Comparison of ENCODE assay signal across 20 cellular contexts in the genomic region with DNA sequence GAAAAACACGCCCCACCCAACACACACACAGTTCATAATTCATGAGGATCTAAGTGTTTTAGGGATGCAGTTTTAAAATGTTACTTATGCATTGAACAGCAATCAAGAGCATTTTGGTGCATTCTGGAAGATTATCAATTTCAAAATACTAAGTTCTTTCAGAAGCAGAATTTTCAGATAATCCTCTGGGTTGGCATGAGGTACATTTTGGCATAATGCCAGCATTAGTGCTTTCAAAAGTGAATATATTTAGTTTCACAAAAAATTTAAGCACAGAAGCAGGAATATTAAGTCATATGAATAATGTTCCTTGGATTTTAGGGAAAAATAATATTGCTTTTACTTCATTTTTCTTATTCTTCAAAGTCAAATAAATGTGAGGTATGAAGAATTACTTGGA.
DNase-seq lines count a peak whose midpoint lies in the region; ATAC-seq, FAIRE-seq and TF ChIP-seq lines count a peak whose summit lies in the region.
"Had no signal": no experiment of that assay in that cellular context is flagged by ENCODE, and none has a peak within 500 bp of the region (broad histone marks: within the 10 kb centered on the region; RNA-seq: fewer than 3 reads in every experiment).

No MANE protein-coding gene starts in this region.

- H3K4me3 ChIP-seq in mammary epithelial cell (replicated peaks in 1 of 3; ENCODE audit: insufficient read depth in 1 of 3, low read depth in 2 of 3, low read length in 3 of 3) (no peak overlapping the region), K562 (no peak overlapping the region)
- H3K4me3 ChIP-seq: A549, GM12878, HAP-1 had no signal

- H3K4me2 ChIP-seq in mammary epithelial cell (ENCODE audit: insufficient read depth, low read depth, low read length) (no peak overlapping the region), K562 (ENCODE audit: insufficient read depth, low read length) (no peak overlapping the region)
- H3K4me2 ChIP-seq: A549 had no signal

- H3K9me3 ChIP-seq in mammary epithelial cell (replicated peaks; ENCODE audit: insufficient read depth, low read length) (peaks cover 7% of the 10 kb centered on the region), K562 (replicated peaks; ENCODE audit: control insufficient read depth, insufficient read depth, low read depth, low read length) (no peaks in the 10 kb centered on the region; the same call in 1 of the 2 replicates)
- H3K9me3 ChIP-seq: A549, HAP-1 had no signal

- H2AFZ ChIP-seq in mammary epithelial cell (ENCODE audit: low read depth, low read length) (no peak overlapping the region), K562 (ENCODE audit: low read depth, low read length) (no peak overlapping the region)

- no peak overlapping the region for H3K27ac Mint-ChIP-seq in MCF 10A (ENCODE audit: low read depth, unreplicated experiment)
- H3K27ac Mint-ChIP-seq: CD4-positive, alpha-beta memory T cell; HFFc6 had no signal

- no peak for FAIRE-seq in K562 (lab: Jason Lieb, UNC)
- FAIRE-seq: A549, H54 had no signal

- intact Hi-C loops in MCF 10A (cut with micrococcal nuclease) (no loop called here), mammary epithelial cell (cut with micrococcal nuclease) (no loop called here), K562 (cut with micrococcal nuclease) (no loop called here)

- no peak overlapping the region for H3K9ac ChIP-seq in mammary epithelial cell (ENCODE audit: insufficient read depth, low read length)
- H3K9ac ChIP-seq in K562 (ENCODE audit: insufficient read depth in 1 of 2, low read depth in 2 of 2, low read length in 2 of 2), result no peak overlapping the region

- TF ChIP-seq POLR2A in K562 (conservative IDR thresholded peaks at IDR 0.05), result no peak

- no peaks in the 10 kb centered on the region for H3K27me3 Mint-ChIP-seq in MCF 10A (ENCODE audit: insufficient read depth, unreplicated experiment)
- H3K27me3 Mint-ChIP-seq: CD4-positive, alpha-beta memory T cell had no signal

- in situ Hi-C loops in mammary epithelial cell (cut with MboI; ENCODE audit: low sequenced_read_pairs in 2 of 2), result no loop called here
- in situ Hi-C loops in G401 (cut with HindIII; ENCODE audit: low sequenced_read_pairs), result no loop called here
- in situ Hi-C loops in K562 (cut with MboI), result no loop called here

- H3K4me1 ChIP-seq in mammary epithelial cell (ENCODE audit: insufficient read depth, low read length), result no peaks in the 10 kb centered on the region
- H3K4me1 ChIP-seq in K562 (replicated peaks in 1 of 2; ENCODE audit: control insufficient read depth in 2 of 2, insufficient read depth in 2 of 2, low read length in 2 of 2), result no peaks in the 10 kb centered on the region
- H3K4me1 ChIP-seq: A549, Caco-2, HAP-1 had no signal

- 60% methylated on average over 1 of the region's 1 CpG for WGBS in mammary epithelial cell (ENCODE audit: low coverage, missing lambda C conversion rate)
- 38% methylated on average over 1 of the region's 1 CpG for WGBS in K562 (ENCODE audit: insufficient coverage, low coverage, missing lambda C conversion rate)

- no peaks in the 10 kb centered on the region for H3K36me3 ChIP-seq in mammary epithelial cell (ENCODE audit: insufficient read depth, low read length)
- H3K36me3 ChIP-seq in K562 (ENCODE audit: control insufficient read depth, insufficient read depth, low read length), result no peaks in the 10 kb centered on the region
- H3K36me3 ChIP-seq: HAP-1 had no signal

- no peaks in the 10 kb centered on the region for H3K9me1 ChIP-seq in K562 (ENCODE audit: control insufficient read depth, insufficient read depth, low read length)

- H3K27me3 ChIP-seq in mammary epithelial cell (ENCODE audit: insufficient read depth, low read length) (no peaks in the 10 kb centered on the region), K562 (ENCODE audit: control insufficient read depth in 2 of 2, insufficient read depth in 2 of 2, low read length in 2 of 2) (no peaks in the 10 kb centered on the region)

- CTCF ChIA-PET in MCF 10A (lab: Yijun Ruan, JAX), result no interaction called here
- CTCF ChIA-PET in mammary epithelial cell (lab: Charles Lee; ENCODE audit: low non-redundant PET), result no interaction called here
- CTCF ChIA-PET in K562 (lab: Yijun Ruan, JAX; ENCODE audit: low intra/inter-chr PET ratio), result no interaction called here

- BruUV-seq in MCF 10A (replicated peaks; lab: Mats Ljungman, UMichigan) (no TSS peak), mammary epithelial cell (replicated peaks; lab: Mats Ljungman, UMichigan) (no TSS peak), K562 (replicated peaks; lab: Mats Ljungman, UMichigan) (no TSS peak)

- H4K20me1 ChIP-seq in mammary epithelial cell (ENCODE audit: insufficient read depth, low read length) (no peaks in the 10 kb centered on the region), K562 (replicated peaks; ENCODE audit: control insufficient read depth, insufficient read depth, low read length) (no peaks in the 10 kb centered on the region)

- H3K9me3 Mint-ChIP-seq in MCF 10A (ENCODE audit: unreplicated experiment), result peaks cover 2% of the 10 kb centered on the region

- no peaks in the 10 kb centered on the region for H3K36me3 Mint-ChIP-seq in MCF 10A (ENCODE audit: insufficient read depth, unreplicated experiment)
- H3K36me3 Mint-ChIP-seq: CD4-positive, alpha-beta memory T cell had no signal

- peaks cover 3% of the 10 kb centered on the region for H3K4me1 Mint-ChIP-seq in MCF 10A (ENCODE audit: insufficient read depth, unreplicated experiment)
- H3K4me1 Mint-ChIP-seq: CD4-positive, alpha-beta memory T cell had no signal

- dilution Hi-C loops in mammary epithelial cell (cut with HindIII; ENCODE audit: low sequenced_read_pairs), result no loop called here

- no peak overlapping the region for H3K27ac ChIP-seq in mammary epithelial cell (ENCODE audit: insufficient read depth, low read depth, low read length)
- no peak overlapping the region for H3K27ac ChIP-seq in K562 (ENCODE audit: extremely low read depth, low read depth, low read length)
- H3K27ac ChIP-seq: A549 had no signal

- DNase-seq in MCF 10A (ENCODE audit: unreplicated experiment) (peak; percentile 4), mammary epithelial cell (no peak), G401 (ENCODE audit: low spot score) (peak; percentile 10), K562 (ENCODE audit: extremely low read depth in 1 of 4, low spot score in 3 of 4) (no peak), NCI-H146 (lab: John Stamatoyannopoulos, UW) (no peak)
- DNase-seq: 8988T; C1 segment of cervical spinal cord; Caco-2; CD4-positive, alpha-beta memory T cell; DMS153; DND-41; GDM1; GOT3; HFFc6 had no signal

- POLR2A ChIA-PET in MCF 10A (lab: Yijun Ruan, JAX), result interaction anchor here (0.8 kb wide), 1 partner anchor 1349 kb away, joined by 3 read pairs; no protein-coding TSS in a partner anchor
- POLR2A ChIA-PET in K562 (lab: Yijun Ruan, JAX), result no interaction called here

- TF ChIP-seq RAD21 in K562 (CRISPR knock-in tag; conservative IDR thresholded peaks at IDR 0.05 in 1 of 2, IDR thresholded peaks at IDR 0.05 in 1 of 2), result no peak

- no peak overlapping the region for H3K4me3 Mint-ChIP-seq in MCF 10A (ENCODE audit: unreplicated experiment)
- H3K4me3 Mint-ChIP-seq: CD4-positive, alpha-beta memory T cell; HFFc6 had no signal

- TF ChIP-seq EP300 in K562 (IDR thresholded peaks at IDR 0.05; ENCODE audit: low read length), result no peak

- H3K79me2 ChIP-seq in mammary epithelial cell (ENCODE audit: insufficient read depth, low read length) (no peaks in the 10 kb centered on the region), K562 (ENCODE audit: control insufficient read depth, insufficient read depth, low read length) (no peaks in the 10 kb centered on the region)

- ATAC-seq in K562 (no peak), HG02763 (IDR thresholded peaks at IDR 0.05; ENCODE audit: unreplicated experiment) (no peak), GM18907 (IDR thresholded peaks at IDR 0.05; ENCODE audit: unreplicated experiment) (no peak)
- ATAC-seq: A549, GM12878 had no signal

- no peak for TF ChIP-seq CTCF in MCF 10A (IDR thresholded peaks at IDR 0.05; ENCODE audit: unreplicated experiment)
- no peak for TF ChIP-seq CTCF in mammary epithelial cell (conservative IDR thresholded peaks at IDR 0.05 in 1 of 2, IDR thresholded peaks at IDR 0.05 in 1 of 2; ENCODE audit: extremely low read depth in 1 of 2, insufficient read depth in 1 of 2, low read depth in 1 of 2, low read length in 2 of 2)
- TF ChIP-seq CTCF in K562 (IDR thresholded peaks at IDR 0.05 in 2 of 3, conservative IDR thresholded peaks at IDR 0.05 in 1 of 3; ENCODE audit: insufficient read depth in 2 of 3, low read depth in 1 of 3, low read length in 3 of 3), result no peak

TF ChIP-seq in K562, 482 proteins besides CTCF, POLR2A, EP300 and RAD21:
- peak; percentile 92 for TF ChIP-seq NFIX (CRISPR knock-in tag; IDR thresholded peaks at IDR 0.05; ENCODE audit: low read depth)
- peak; percentile 88 for TF ChIP-seq NFIC (IDR thresholded peaks at IDR 0.05)
- TF ChIP-seq NELFE (IDR thresholded peaks at IDR 0.05; ENCODE audit: insufficient read depth, insufficient read length), result no peak
- TF ChIP-seq CBX3 (IDR thresholded peaks at IDR 0.05; ENCODE audit: borderline replicate concordance in 1 of 2, low read length in 2 of 2), result no peak
- no peak for TF ChIP-seq MIER1 (IDR thresholded peaks at IDR 0.05; ENCODE audit: low read depth)
- no peak for TF ChIP-seq RB1 (IDR thresholded peaks at IDR 0.05; ENCODE audit: low read depth)
- TF ChIP-seq ZNF253 (CRISPR knock-in tag; conservative IDR thresholded peaks at IDR 0.05), result no peak

Comparison
In these comparisons a context has a peak if more than half of its experiments do, and no peak if none do; other contexts are left out.
1. DNase-seq: peak in MCF 10A (single experiment) and G401 (single experiment); none in mammary epithelial cell (single experiment), K562 (0 of 4) and NCI-H146 (single experiment).